24 cellular contexts compared by ENCODE assay signal in genomic region chr1:105023719-105024118, GRCh38.
DNase-seq lines count a peak whose midpoint lies in the region; ATAC-seq, FAIRE-seq and TF ChIP-seq lines count a peak whose summit lies in the region.
"Had no signal": no experiment of that assay in that cellular context is flagged by ENCODE, and none has a peak within 500 bp of the region (broad histone marks: within the 10 kb centered on the region; RNA-seq: fewer than 3 reads in every experiment).

No MANE protein-coding gene starts in this region.

- no peaks in the 10 kb centered on the region for H3K79me1 ChIP-seq in H1 (ENCODE audit: low read depth, low read length)
- no peaks in the 10 kb centered on the region for H3K79me1 ChIP-seq in mesendoderm (ENCODE audit: low read length)

- peaks cover 2% of the 10 kb centered on the region; the same call in 1 of the 3 replicates for H3K4me1 Mint-ChIP-seq in GM23338
- H3K4me1 Mint-ChIP-seq: B cell had no signal

- no peaks in the 10 kb centered on the region for H3K23me2 ChIP-seq in H1 (ENCODE audit: low read depth, low read length)

- H4K8ac ChIP-seq in H1 (ENCODE audit: extremely low read depth, insufficient read depth, low read length), result no peak overlapping the region
- H4K8ac ChIP-seq in mesendoderm (ENCODE audit: low read depth, low read length), result no peak overlapping the region

- H3K36me3 ChIP-seq in GM23338 (ENCODE audit: insufficient read depth) (no peaks in the 10 kb centered on the region), SU-DHL-6 (ENCODE audit: low read length) (peaks cover 7% of the 10 kb centered on the region; the same call in 1 of the 2 replicates), H1 (ENCODE audit: control insufficient read depth in 2 of 4, insufficient read depth in 4 of 4, low read length in 3 of 4) (no peaks in the 10 kb centered on the region), mesendoderm (ENCODE audit: control insufficient read depth, insufficient read depth, low read length) (no peaks in the 10 kb centered on the region)
- H3K36me3 ChIP-seq: BLaER1 treated with 17β-estradiol and CSF1 and Interleukin-3, amounts not matched to agents 10 nM and 100 nM had no signal

- H3K27ac Mint-ChIP-seq in GM23338, result no peak overlapping the region
- H3K27ac Mint-ChIP-seq: B cell; CD4-positive, alpha-beta T cell; CD8-positive, alpha-beta T cell had no signal

- no peak for TF ChIP-seq CTCF in A549 (IDR thresholded peaks at IDR 0.05)
- no peak for TF ChIP-seq CTCF in GM23338 (conservative IDR thresholded peaks at IDR 0.05; ENCODE audit: low read depth in 2 of 2)
- TF ChIP-seq CTCF in SU-DHL-6 (IDR thresholded peaks at IDR 0.05; ENCODE audit: insufficient read depth, low read length, poor library complexity, severe bottlenecking), result no peak
- no peak for TF ChIP-seq CTCF in H1 (IDR thresholded peaks at IDR 0.05; ENCODE audit: control extremely low read depth in 1 of 3, insufficient read depth in 1 of 3, low read depth in 1 of 3, low read length in 3 of 3)

- no peak overlapping the region for H2BK20ac ChIP-seq in H1 (ENCODE audit: low read length)

- H3K4me1 ChIP-seq in A549, result no peaks in the 10 kb centered on the region
- peaks cover 7% of the 10 kb centered on the region; the same call in 1 of the 2 replicates for H3K4me1 ChIP-seq in GM23338 (ENCODE audit: insufficient read depth)
- H3K4me1 ChIP-seq in H1 (replicated peaks in 1 of 4; ENCODE audit: control insufficient read depth in 3 of 4, insufficient read depth in 4 of 4, low read length in 3 of 4), result no peaks in the 10 kb centered on the region
- H3K4me1 ChIP-seq in mesendoderm (ENCODE audit: control insufficient read depth, low read depth, low read length), result no peaks in the 10 kb centered on the region
- H3K4me1 ChIP-seq: Caco-2 had no signal

- H3K9me2 ChIP-seq in GM23338 (ENCODE audit: insufficient read depth) (no peaks in the 10 kb centered on the region), SU-DHL-6 (replicated peaks; ENCODE audit: insufficient read depth, low read length) (no peaks in the 10 kb centered on the region)

- TF ChIP-seq POLR2A in A549 (IDR thresholded peaks at IDR 0.05; ENCODE audit: low read length) (no peak), H1 (IDR thresholded peaks at IDR 0.05; ENCODE audit: control extremely low read depth in 1 of 2, low read depth in 2 of 2, low read length in 2 of 2) (no peak)

- POLR2A ChIA-PET in A549 (lab: Yijun Ruan, JAX), result no interaction called here
- POLR2A ChIA-PET in H1 (lab: Charles Lee; ENCODE audit: partially characterized antibody), result no interaction called here

- H3K27me3 Mint-ChIP-seq in GM23338 (ENCODE audit: insufficient read depth, low read depth, poor library complexity), result no peaks in the 10 kb centered on the region
- H3K27me3 Mint-ChIP-seq: B cell; CD4-positive, alpha-beta T cell had no signal

- H3K9ac ChIP-seq in SU-DHL-6 (ENCODE audit: low read length) (no peak overlapping the region), H1 (replicated peaks in 1 of 4; ENCODE audit: extremely low read depth in 1 of 4, low read depth in 3 of 4, low read length in 3 of 4) (no peak overlapping the region), mesendoderm (ENCODE audit: low read length) (no peak overlapping the region)
- H3K9ac ChIP-seq: BLaER1 treated with 17β-estradiol and CSF1 and Interleukin-3, amounts not matched to agents 10 nM and 100 nM had no signal

- no peak overlapping the region for H4K91ac ChIP-seq in H1 (replicated peaks; ENCODE audit: insufficient read length, low read length)

- no peak overlapping the region for H3K56ac ChIP-seq in H1 (replicated peaks; ENCODE audit: insufficient read length, low read depth, low read length)
- H3K56ac ChIP-seq in mesendoderm (ENCODE audit: low read length), result no peak overlapping the region

- DNase-seq in A549 (ENCODE audit: low read depth in 1 of 2, low spot score in 1 of 2) (no peak), GM23338 (ENCODE audit: low spot score) (no peak), H1 (ENCODE audit: low read depth in 1 of 2, low spot score in 2 of 2) (no peak), dedifferentiated amniotic fluid mesenchymal stem cell (ENCODE audit: extremely low spot score) (no peak), mesendoderm (no peak), SW 1271 (lab: John Stamatoyannopoulos, UW) (no peak)
- DNase-seq: 8988T; AML-193; Caco-2; Calu3; CD4-positive, alpha-beta T cell; CD8-positive, alpha-beta T cell; DMS79; DND-41; EL; GF-D8 had no signal

- FAIRE-seq in A549 (lab: Jason Lieb, UNC) (no peak), H1 (lab: Jason Lieb, UNC) (no peak)
- FAIRE-seq: D721Med, GM12891, GM19239 had no signal

- H2BK12ac ChIP-seq in H1 (ENCODE audit: low read depth, low read length), result no peak overlapping the region

- H3K4ac ChIP-seq in H1 (replicated peaks; ENCODE audit: insufficient read length, low read depth, low read length) (no peak overlapping the region), mesendoderm (ENCODE audit: low read depth, low read length) (no peak overlapping the region)

- CTCF ChIA-PET in A549 (lab: Yijun Ruan, JAX), result no interaction called here
- CTCF ChIA-PET in H1 (lab: Charles Lee; ENCODE audit: partially characterized antibody), result no interaction called here

- H3K27me3 ChIP-seq in GM23338 (ENCODE audit: insufficient read depth) (no peaks in the 10 kb centered on the region), SU-DHL-6 (ENCODE audit: low read length) (no peaks in the 10 kb centered on the region), H1 (replicated peaks in 1 of 4; ENCODE audit: control insufficient read depth in 3 of 4, extremely low read depth in 1 of 4, insufficient read depth in 3 of 4, low read length in 3 of 4) (no peaks in the 10 kb centered on the region), mesendoderm (ENCODE audit: insufficient read depth, low read length, poor library complexity) (no peaks in the 10 kb centered on the region)
- H3K27me3 ChIP-seq: BLaER1 treated with 17β-estradiol and CSF1 and Interleukin-3, amounts not matched to agents 10 nM and 100 nM had no signal

- H2BK15ac ChIP-seq in H1 (ENCODE audit: low read length) (no peak overlapping the region), mesendoderm (replicated peaks; ENCODE audit: low read depth) (no peak overlapping the region)

- H3K27ac ChIP-seq in A549 (no peak overlapping the region), GM23338 (ENCODE audit: low read depth) (no peak overlapping the region), SU-DHL-6 (ENCODE audit: low read depth, low read length) (no peak overlapping the region), H1 (ENCODE audit: low read depth, low read length) (no peak overlapping the region), mesendoderm (ENCODE audit: low read depth, low read length) (no peak overlapping the region)
- H3K27ac ChIP-seq: BLaER1 treated with 17β-estradiol and CSF1 and Interleukin-3, amounts not matched to agents 10 nM and 100 nM; C4-2B had no signal

- H2BK5ac ChIP-seq in H1 (ENCODE audit: low read depth, low read length) (no peak overlapping the region), mesendoderm (ENCODE audit: low read length) (no peak overlapping the region)

- no peaks in the 10 kb centered on the region for H4K20me1 ChIP-seq in GM23338 (replicated peaks; ENCODE audit: insufficient read depth)
- no peaks in the 10 kb centered on the region for H4K20me1 ChIP-seq in SU-DHL-6 (ENCODE audit: low read depth, low read length)
- no peaks in the 10 kb centered on the region for H4K20me1 ChIP-seq in H1 (replicated peaks in 1 of 2; ENCODE audit: control insufficient read depth in 1 of 2, insufficient read depth in 2 of 2, low read length in 2 of 2)
- H4K20me1 ChIP-seq: BLaER1 treated with 17β-estradiol and CSF1 and Interleukin-3, amounts not matched to agents 10 nM and 100 nM had no signal

- TF ChIP-seq RAD21 in A549 (conservative IDR thresholded peaks at IDR 0.05 in 1 of 2, IDR thresholded peaks at IDR 0.05 in 1 of 2) (no peak), H1 (IDR thresholded peaks at IDR 0.05 in 1 of 2, conservative IDR thresholded peaks at IDR 0.05 in 1 of 2; ENCODE audit: low read depth in 2 of 2, low read length in 2 of 2) (no peak)

- TF ChIP-seq EP300 in A549 (IDR thresholded peaks at IDR 0.05), result no peak
- no peak for TF ChIP-seq EP300 in H1 (IDR thresholded peaks at IDR 0.05; ENCODE audit: borderline replicate concordance in 1 of 2, low read depth in 2 of 2, low read length in 2 of 2)

- no peaks in the 10 kb centered on the region for H3K9me3 ChIP-seq in A549
- H3K9me3 ChIP-seq in SU-DHL-6 (ENCODE audit: insufficient read depth, low read length), result no peaks in the 10 kb centered on the region
- no peaks in the 10 kb centered on the region for H3K9me3 ChIP-seq in H1 (ENCODE audit: insufficient read depth in 2 of 2, low read depth in 1 of 2, low read length in 1 of 2)
- H3K9me3 ChIP-seq: Caco-2 had no signal

- H3K79me2 ChIP-seq in GM23338 (replicated peaks; ENCODE audit: insufficient read depth) (no peaks in the 10 kb centered on the region), SU-DHL-6 (ENCODE audit: insufficient read depth, low read length) (no peaks in the 10 kb centered on the region; the same call in 1 of the 2 replicates), H1 (ENCODE audit: control insufficient read depth in 1 of 2, insufficient read depth in 2 of 2, low read length in 2 of 2) (no peaks in the 10 kb centered on the region), mesendoderm (ENCODE audit: control insufficient read depth, insufficient read depth, low read length) (no peaks in the 10 kb centered on the region)

- H3K23ac ChIP-seq in H1 (ENCODE audit: insufficient read length) (no peak overlapping the region), mesendoderm (ENCODE audit: low read length) (no peak overlapping the region)

- no peak overlapping the region for H3K14ac ChIP-seq in H1 (ENCODE audit: insufficient read length)

- H3K4me3 ChIP-seq in A549 (no peak overlapping the region), GM23338 (no peak overlapping the region), SU-DHL-6 (ENCODE audit: insufficient read depth, low read length, poor library complexity, severe bottlenecking) (no peak overlapping the region), H1 (ENCODE audit: extremely low read depth in 1 of 4, insufficient read depth in 2 of 4, low read depth in 3 of 4, low read length in 4 of 4) (no peak overlapping the region), mesendoderm (ENCODE audit: low read length) (no peak overlapping the region)
- H3K4me3 ChIP-seq: BLaER1 treated with 17β-estradiol and CSF1 and Interleukin-3, amounts not matched to agents 10 nM and 100 nM had no signal

- H3F3A ChIP-seq in GM23338 (replicated peaks; ENCODE audit: low read depth), result no peaks in the 10 kb centered on the region
- 0 out of 2 replicates have a peak, but pooled peaks cover 4% of the 10 kb centered on the region for H3F3A ChIP-seq in SU-DHL-6 (ENCODE audit: insufficient read depth)

- H4K5ac ChIP-seq in H1 (ENCODE audit: insufficient read length, low read depth, low read length) (no peak overlapping the region), mesendoderm (ENCODE audit: low read length) (no peak overlapping the region)

- H3K36me3 Mint-ChIP-seq in GM23338 (ENCODE audit: low read depth), result no peaks in the 10 kb centered on the region
- H3K36me3 Mint-ChIP-seq: CD8-positive, alpha-beta T cell had no signal

- H3K4me3 Mint-ChIP-seq in GM23338, result no peak overlapping the region
- H3K4me3 Mint-ChIP-seq: B cell; CD4-positive, alpha-beta T cell; CD8-positive, alpha-beta T cell had no signal

- no peak overlapping the region for H3K4me2 ChIP-seq in A549
- peak overlapping the region; percentile 31; the same call in 1 of the 2 replicates for H3K4me2 ChIP-seq in GM23338
- H3K4me2 ChIP-seq in SU-DHL-6 (ENCODE audit: low read depth, low read length, poor library complexity, severe bottlenecking), result peak overlapping the region; percentile 48
- H3K4me2 ChIP-seq in H1 (ENCODE audit: insufficient read depth in 1 of 2, low read depth in 2 of 2, low read length in 2 of 2), result no peak overlapping the region
- no peak overlapping the region for H3K4me2 ChIP-seq in mesendoderm (ENCODE audit: low read length)
- H3K4me2 ChIP-seq: BLaER1 treated with 17β-estradiol and CSF1 and Interleukin-3, amounts not matched to agents 10 nM and 100 nM had no signal

- ATAC-seq in A549, result no peak
- no peak for ATAC-seq in GM23338
- ATAC-seq in GM21381 (IDR thresholded peaks at IDR 0.05; ENCODE audit: unreplicated experiment), result no peak
- ATAC-seq: CD8-positive, alpha-beta T cell had no signal

- H3K18ac ChIP-seq in H1 (ENCODE audit: extremely low read depth, low read length), result no peak overlapping the region
- H3K18ac ChIP-seq in mesendoderm (ENCODE audit: low read length), result no peak overlapping the region

- no peak overlapping the region for H2AK5ac ChIP-seq in H1 (ENCODE audit: low read depth, low read length)
- no peak overlapping the region for H2AK5ac ChIP-seq in mesendoderm (ENCODE audit: low read length)

- H2BK120ac ChIP-seq in H1 (replicated peaks; ENCODE audit: low read depth, low read length) (no peak overlapping the region), mesendoderm (ENCODE audit: low read depth, low read length) (no peak overlapping the region)

- H2AFZ ChIP-seq in GM23338 (no peak overlapping the region), SU-DHL-6 (ENCODE audit: low read depth, low read length, severe bottlenecking) (no peak overlapping the region), H1 (ENCODE audit: low read length) (no peak overlapping the region)

- H3K9me3 Mint-ChIP-seq in GM23338, result no peaks in the 10 kb centered on the region

Comparison
In these comparisons a context has a peak if more than half of its experiments do, and no peak if none do; other contexts are left out.
1. H3K4me2 ChIP-seq: peak in GM23338 (single experiment) and SU-DHL-6 (single experiment); none in A549 (single experiment), H1 (0 of 2) and mesendoderm (single experiment).
2. Of the 18 proteins assayed by ChIP-seq in both H1 and A549: peak only in H1: none; only in A549: none; in both: MAFK; in neither: 17.